ENCODE assay signal across 1 cellular context in genomic region chr18:35514752-35515459, GRCh38.
TF ChIP-seq lines count a peak whose summit lies in the region.

No MANE protein-coding gene starts in this region.

TF ChIP-seq in GM23338, 12 proteins besides CTCF, POLR2A, EP300 and RAD21:
- no peak for TF ChIP-seq POLR2AphosphoS5 (IDR thresholded peaks at IDR 0.05; ENCODE audit: low read depth)
- TF ChIP-seq ZNF331 (CRISPR knock-in tag; IDR thresholded peaks at IDR 0.05; ENCODE audit: low read depth), result no peak
- no peak for TF ChIP-seq CREB1 (CRISPR knock-in tag; IDR thresholded peaks at IDR 0.05; ENCODE audit: low read depth)
- no peak for TF ChIP-seq EZH2 (IDR thresholded peaks at IDR 0.05; ENCODE audit: low read depth, unreplicated experiment)
- no peak for TF ChIP-seq JUNB (IDR thresholded peaks at IDR 0.05; ENCODE audit: unreplicated experiment)
- TF ChIP-seq ZNF114 (CRISPR knock-in tag; IDR thresholded peaks at IDR 0.05), result no peak
- TF ChIP-seq STAT1 (IDR thresholded peaks at IDR 0.05; ENCODE audit: unreplicated experiment), result no peak
- TF ChIP-seq NANOG (IDR thresholded peaks at IDR 0.05; ENCODE audit: borderline replicate concordance), result no peak
- no peak for TF ChIP-seq ETS1 (IDR thresholded peaks at IDR 0.05)
- no peak for TF ChIP-seq ZNF462 (CRISPR knock-in tag; IDR thresholded peaks at IDR 0.05)
- no peak for TF ChIP-seq EZH2phosphoT487 (IDR thresholded peaks at IDR 0.05; ENCODE audit: unreplicated experiment)
- TF ChIP-seq REST (IDR thresholded peaks at IDR 0.05; ENCODE audit: unreplicated experiment), result no peak
